Comparison of ENCODE assay signal across 10 cellular contexts in the genomic region with DNA sequence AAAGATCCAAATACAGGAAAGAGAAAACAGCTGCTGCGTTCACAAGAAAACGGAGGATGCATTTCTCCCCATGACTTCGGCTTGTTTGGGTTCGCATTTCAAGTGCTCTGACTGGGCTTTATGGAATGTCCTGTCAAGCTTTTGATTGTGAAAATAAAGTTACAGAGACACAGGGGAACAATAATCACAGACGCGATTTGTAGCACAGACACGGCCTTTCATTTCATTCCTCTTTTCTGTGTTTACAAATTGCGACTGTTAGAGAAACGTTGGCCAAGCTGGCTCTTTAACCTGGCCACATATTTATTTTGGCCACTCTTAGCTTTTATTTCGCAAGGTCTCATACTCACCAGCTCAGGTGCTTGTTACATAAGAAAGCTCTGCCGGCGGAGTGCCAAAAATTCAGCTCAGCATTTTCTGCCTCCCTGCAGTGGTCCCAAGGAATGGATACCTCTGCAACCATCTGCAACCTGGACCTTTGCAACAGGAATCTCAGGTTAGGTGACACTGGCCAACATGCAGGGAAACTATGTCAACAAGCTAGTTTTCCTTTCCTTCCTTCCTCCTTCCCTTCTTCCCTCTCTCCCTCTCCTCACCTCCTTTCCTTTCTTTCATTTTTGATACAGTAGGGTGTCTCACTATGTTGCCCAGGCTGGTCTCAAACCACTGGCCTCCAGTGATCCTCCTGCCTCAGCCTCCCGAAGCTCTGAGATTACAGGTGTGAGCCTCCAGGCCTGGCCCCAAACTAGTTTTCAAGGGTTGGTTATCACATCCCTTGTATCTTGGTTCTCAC. TPM values are rescaled to one million over a fixed set of nuclear protein-coding genes. Genes with fewer than 3 reads are reported as not detected.
DNase-seq lines count a peak whose midpoint lies in the region; ATAC-seq, FAIRE-seq and TF ChIP-seq lines count a peak whose summit lies in the region.
"Had no signal": no experiment of that assay in that cellular context is flagged by ENCODE, and none has a peak within 500 bp of the region (broad histone marks: within the 10 kb centered on the region; RNA-seq: fewer than 3 reads in every experiment).

No MANE protein-coding gene starts in this region.

- ATAC-seq in lower lobe of right lung (peak; percentile 81 to 88), GM18502 (IDR thresholded peaks at IDR 0.05; ENCODE audit: poor library complexity, unreplicated experiment) (no peak)

- intact Hi-C loops in lower lobe of right lung (cut with DNase I) (no loop called here), cardiac septum (cut with DNase I) (no loop called here)

- H3K27me3 ChIP-seq in bronchial epithelial cell (ENCODE audit: control insufficient read depth, insufficient read depth, low read length), result no peaks in the 10 kb centered on the region
- H3K27me3 ChIP-seq in lower lobe of right lung (ENCODE audit: low read depth), result no peaks in the 10 kb centered on the region
- H3K27me3 ChIP-seq: BE2C had no signal

- peaks cover 18% of the 10 kb centered on the region for H3K4me1 ChIP-seq in lower lobe of right lung
- H3K4me1 ChIP-seq: BE2C had no signal

- TF ChIP-seq CTCF in bronchial epithelial cell (IDR thresholded peaks at IDR 0.05; ENCODE audit: insufficient read depth, low read length, severe bottlenecking), result no peak
- no peak for TF ChIP-seq CTCF in lower lobe of right lung (IDR thresholded peaks at IDR 0.05)

- H3K36me3 ChIP-seq in bronchial epithelial cell (ENCODE audit: control insufficient read depth, insufficient read depth, low read length) (no peaks in the 10 kb centered on the region), lower lobe of right lung (no peaks in the 10 kb centered on the region)
- H3K36me3 ChIP-seq: BE2C had no signal

- peak overlapping the region; percentile 79 for H3K27ac ChIP-seq in lower lobe of right lung

- FAIRE-seq in bronchial epithelial cell (lab: Jason Lieb, UNC), result no peak
- no peak for FAIRE-seq in urothelium cell line (lab: Jason Lieb, UNC)

- H3K4me3 ChIP-seq in bronchial epithelial cell (ENCODE audit: low read depth, low read length) (no peak overlapping the region), lower lobe of right lung (no peak overlapping the region)

- H3K9me3 ChIP-seq in lower lobe of right lung, result no peaks in the 10 kb centered on the region
- H3K9me3 ChIP-seq: BE2C had no signal

- DNase-seq in NCI-H345 (lab: John Stamatoyannopoulos, UW) (peak; percentile 23), NCI-H345 treated with DMSO at 0.1 percent for 48 hours (lab: John Stamatoyannopoulos, UW; ENCODE audit: unreplicated experiment) (no peak), bronchial epithelial cell (ENCODE audit: low read depth) (peak; percentile 81), lower lobe of right lung (peak; percentile 81), urothelium cell line (ENCODE audit: low spot score) (peak; percentile 23), NCI-H1048 (lab: John Stamatoyannopoulos, UW) (no peak), cardiac septum (ENCODE audit: low spot score) (no peak)
- DNase-seq: BE2C; stimulated activated CD4-positive, alpha-beta T cell treated with anti-CD3 and anti-CD28 coated beads, Interleukin-2, amount 100 ng/mL, for 48 hours had no signal

RNA-seq across cellular contexts. Expression of a gene that starts 58.2 kb away (rescaled TPM):
- total RNA-seq in bronchial epithelial cell (0.26 TPM in 2 replicates), lower lobe of right lung (0.92 TPM), cardiac septum (1.8 TPM)

Comparison
In these comparisons a context has a peak if more than half of its experiments do, and no peak if none do; other contexts are left out.
1. DNase-seq: peak in NCI-H345 (single experiment), bronchial epithelial cell (single experiment), lower lobe of right lung (single experiment) and urothelium cell line (single experiment); none in NCI-H345 treated with DMSO at 0.1 percent for 48 hours (single experiment), NCI-H1048 (single experiment) and cardiac septum (single experiment).